36 cellular contexts compared by ENCODE assay signal in genomic region chr6:4107873-4108272, GRCh38. TPM values are rescaled to one million over a fixed set of nuclear protein-coding genes. Genes with fewer than 3 reads are reported as not detected.
"Had no signal": no experiment of that assay in that cellular context is flagged by ENCODE, and none has a peak within 500 bp of the region (broad histone marks: within the 10 kb centered on the region; RNA-seq: fewer than 3 reads in every experiment).

No MANE protein-coding gene starts in this region.

- H3K27me3 Mint-ChIP-seq: activated naive CD8-positive, alpha-beta T cell had no signal

- H3K27ac ChIP-seq: brain microvascular endothelial cell, KMS-11, SJSA1 had no signal

- H3K27me3 ChIP-seq: brain microvascular endothelial cell, SJSA1 had no signal

- FAIRE-seq: TTC549 had no signal

- H3K9me3 Mint-ChIP-seq: WTC11 had no signal

- H3K4me3 Mint-ChIP-seq: activated CD4-positive, alpha-beta T cell treated with anti-CD3 and anti-CD28 coated beads for 36 hours; activated CD4-positive, alpha-beta T cell treated with anti-CD3 and anti-CD28 coated beads, Interleukin-2, amount 10 ng/mL, durations not matched to agents 7 days and 5 days; activated naive CD4-positive, alpha-beta T cell treated with anti-CD3 and anti-CD28 coated beads for 36 hours; activated naive CD8-positive, alpha-beta T cell; activated naive CD8-positive, alpha-beta T cell treated with anti-CD3 and anti-CD28 coated beads, Interleukin-2, amount 50 U/mL, for 24 hours; activated T-cell treated with anti-CD3 and anti-CD28 coated beads, Interleukin-2, amount 50 U/mL, for 4 hours; activated T-helper 1 cell treated with anti-CD3 and anti-CD28 coated beads, Interleukin-12 subunit alpha, Interleukin-12 subunit beta, Interleukin-2, Interleukin-4 antibody, amounts not matched to agents 30 ng/mL and 10 ng/mL and 1 ng/mL, durations not matched to agents 14 hours and 24 hours and 36 hours; T-helper 1 cell treated with Interleukin-12 subunit alpha and Interleukin-12 subunit beta and Interleukin-4 antibody, amounts not matched to agents 30 μg/mL and 1 μg/mL, for 36 hours; T-helper 2 cell treated with Interferon-gamma antibody and Interleukin-4, amounts not matched to agents 5 μg/mL and 100 μg/mL, for 36 hours; WTC11 had no signal

- H3K4me2 ChIP-seq: KMS-11, SK-N-SH had no signal

- DNase-seq: activated CD4-positive, alpha-beta T cell treated with anti-CD3 and anti-CD28 coated beads for 36 hours; activated CD4-positive, alpha-beta T cell treated with anti-CD3 and anti-CD28 coated beads, Interleukin-2, amount 10 ng/mL, durations not matched to agents 7 days and 5 days; activated CD4-positive, alpha-beta T cell treated with anti-CD3 and anti-CD28 coated beads, Interleukin-2, amount 50 U/mL, for 48 hours; activated CD8-positive, alpha-beta memory T cell treated with anti-CD3 and anti-CD28 coated beads, Interleukin-2, amount 50 U/mL, for 4 hours; activated gamma-delta T cell treated with Interleukin-2 at 50 U/mL for 16 hours; activated naive CD4-positive, alpha-beta T cell treated with anti-CD3 and anti-CD28 coated beads for 36 hours; activated naive CD8-positive, alpha-beta T cell treated with anti-CD3 and anti-CD28 coated beads, Interleukin-2, amount 50 U/mL, for 24 hours; activated T-cell treated with anti-CD3 and anti-CD28 coated beads for 4 hours; activated T-cell treated with anti-CD3 and anti-CD28 coated beads, Interleukin-2, amount 50 U/mL, for 4 hours; anterior cingulate cortex; brain microvascular endothelial cell; central memory CD4-positive, alpha-beta T cell; MM.1S; NCI-H1092 treated with DMSO at 0.1 percent for 48 hours; NCI-H1417; NCI-H146; NCI-H187; NCI-H2029 treated with DMSO at 0.1 percent for 48 hours; NCI-H2107; NCI-H2171; NCI-H510A treated with DMSO at 0.1 percent for 48 hours; NCI-H69; RPMI8226; SHP77 treated with DMSO at 0.1 percent for 48 hours; SK-N-SH had no signal

- H3K27ac Mint-ChIP-seq: activated CD4-positive, alpha-beta T cell treated with anti-CD3 and anti-CD28 coated beads for 36 hours; activated CD4-positive, alpha-beta T cell treated with anti-CD3 and anti-CD28 coated beads, Interleukin-2, amount 10 ng/mL, durations not matched to agents 7 days and 5 days; activated naive CD4-positive, alpha-beta T cell treated with anti-CD3 and anti-CD28 coated beads for 36 hours; activated naive CD8-positive, alpha-beta T cell; activated naive CD8-positive, alpha-beta T cell treated with anti-CD3 and anti-CD28 coated beads, Interleukin-2, amount 50 U/mL, for 24 hours; activated T-helper 1 cell treated with anti-CD3 and anti-CD28 coated beads, Interleukin-12 subunit alpha, Interleukin-12 subunit beta, Interleukin-2, Interleukin-4 antibody, amounts not matched to agents 30 ng/mL and 10 ng/mL and 1 ng/mL, durations not matched to agents 14 hours and 24 hours and 36 hours; T-helper 1 cell treated with Interleukin-12 subunit alpha and Interleukin-12 subunit beta and Interleukin-4 antibody, amounts not matched to agents 30 μg/mL and 1 μg/mL, for 36 hours; T-helper 2 cell treated with Interferon-gamma antibody and Interleukin-4, amounts not matched to agents 5 μg/mL and 100 μg/mL, for 36 hours; WTC11 had no signal

- H3K36me3 ChIP-seq: brain microvascular endothelial cell, SJSA1 had no signal

- H3K4me3 ChIP-seq: SJSA1 had no signal

- H3K36me3 Mint-ChIP-seq: activated naive CD8-positive, alpha-beta T cell; WTC11 had no signal

- ATAC-seq: activated CD4-positive, alpha-beta T cell treated with anti-CD3 and anti-CD28 coated beads for 36 hours; activated CD4-positive, CD25-positive, alpha-beta regulatory T cell treated with anti-CD3 and anti-CD28 coated beads, Interleukin-2, amount 50 U/mL, for 24 hours; activated naive CD8-positive, alpha-beta T cell treated with anti-CD3 and anti-CD28 coated beads, Interleukin-2, amount 50 U/mL, for 24 hours; activated T-cell treated with anti-CD3 and anti-CD28 coated beads, Interleukin-2, amount 50 U/mL, for 4 hours; WTC11 had no signal

- H3K4me1 Mint-ChIP-seq: activated CD4-positive, alpha-beta T cell treated with anti-CD3 and anti-CD28 coated beads for 36 hours; activated CD4-positive, alpha-beta T cell treated with anti-CD3 and anti-CD28 coated beads, Interleukin-2, amount 10 ng/mL, durations not matched to agents 7 days and 5 days; activated naive CD8-positive, alpha-beta T cell treated with anti-CD3 and anti-CD28 coated beads, Interleukin-2, amount 50 U/mL, for 24 hours; WTC11 had no signal

- H3K4me1 ChIP-seq: SJSA1 had no signal

- H3K9me3 ChIP-seq: SJSA1, SK-N-SH had no signal

- H3K9ac ChIP-seq: KMS-11, SK-N-SH had no signal

RNA-seq across cellular contexts. Expression of gene FAM217A, which starts 28.9 kb away (rescaled TPM):
- total RNA-seq: activated CD4-positive, alpha-beta T cell treated with anti-CD3 and anti-CD28 coated beads for 36 hours; activated CD4-positive, alpha-beta T cell treated with anti-CD3 and anti-CD28 coated beads, Interleukin-2, amount 10 ng/mL, durations not matched to agents 7 days and 5 days; activated naive CD4-positive, alpha-beta T cell treated with anti-CD3 and anti-CD28 coated beads for 36 hours; activated T-cell treated with anti-CD3 and anti-CD28 coated beads, Interleukin-2, amount 50 U/mL, for 4 hours; activated T-helper 1 cell treated with anti-CD3 and anti-CD28 coated beads, Interleukin-12 subunit alpha, Interleukin-12 subunit beta, Interleukin-2, Interleukin-4 antibody, amounts not matched to agents 30 ng/mL and 10 ng/mL and 1 ng/mL, durations not matched to agents 14 hours and 24 hours and 36 hours; cerebellum; LHCN-M2; SJSA1; WTC11 had no signal
- polyA plus RNA-seq: SK-N-SH had no signal
